ENCODE assay signal across 1 cellular context in genomic region chr6:30790734-30791383, GRCh38.
TF ChIP-seq lines count a peak whose summit lies in the region.

No MANE protein-coding gene starts in this region.

TF ChIP-seq in SK-N-SH treated with all-trans-retinoic acid at 6 μM for 48 hours, 23 proteins besides CTCF, POLR2A, EP300 and RAD21 (continued from another document):
- TF ChIP-seq GLIS3 (CRISPR knock-in tag; IDR thresholded peaks at IDR 0.05), result no peak
